ENCODE assay signal across 14 cellular contexts in the genomic region with DNA sequence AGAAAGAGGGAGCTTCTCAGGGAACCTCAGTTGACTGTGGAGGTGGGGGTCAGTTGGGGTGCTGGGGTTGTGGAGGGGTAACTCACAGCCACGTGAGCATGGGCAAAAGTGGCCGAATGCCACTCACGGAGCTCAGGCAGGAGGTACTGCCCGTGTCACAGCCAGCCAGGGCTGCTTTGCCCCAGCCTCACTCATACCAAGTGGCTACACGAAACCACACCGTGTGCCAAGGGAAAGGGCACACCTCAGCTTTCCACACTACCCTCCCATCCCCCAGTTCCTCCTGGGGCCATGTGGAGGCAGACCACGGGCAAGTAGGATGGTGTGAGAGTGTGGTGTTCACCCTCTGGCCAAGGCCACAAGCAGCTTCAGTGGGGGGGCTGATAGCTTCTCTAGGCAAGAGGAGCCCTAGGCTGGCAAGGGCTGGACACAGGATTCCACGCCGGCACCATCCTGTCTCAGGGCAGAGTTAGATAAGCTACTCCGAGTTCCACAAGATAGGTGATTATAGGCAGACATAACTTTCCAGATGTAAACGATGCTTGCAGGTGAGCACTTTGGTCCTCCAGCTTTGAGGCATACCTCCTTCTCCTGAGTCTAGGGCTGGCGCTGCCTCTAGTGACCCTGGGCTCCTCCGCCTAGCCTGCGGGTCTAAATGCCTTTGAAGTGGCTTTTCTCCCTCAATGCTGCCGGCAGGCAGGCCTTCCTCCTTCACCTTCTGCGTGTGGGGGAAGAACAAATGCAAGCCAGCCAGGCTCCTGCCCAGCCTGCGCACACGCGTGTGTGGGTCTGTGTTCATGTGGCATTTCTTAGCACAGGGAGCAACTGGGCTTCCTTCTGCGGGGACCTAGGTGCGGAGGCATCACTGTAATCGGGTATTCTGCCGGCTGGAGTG. TPM values are rescaled to one million over a fixed set of nuclear protein-coding genes. Genes with fewer than 3 reads are reported as not detected.
A peak's percentile ranks its signal among the peaks of the same experiment; 100 is the strongest.
DNase-seq lines count a peak whose midpoint lies in the region; ATAC-seq and TF ChIP-seq lines count a peak whose summit lies in the region.
"Had no signal": no experiment of that assay in that cellular context is flagged by ENCODE, and none has a peak within 500 bp of the region (broad histone marks: within the 10 kb centered on the region; RNA-seq: fewer than 3 reads in every experiment).

No MANE protein-coding gene starts in this region.

- peak overlapping the region; percentile 89; the same call in 1 of the 2 replicates for H3K27ac ChIP-seq in HUES64 (ENCODE audit: low read depth, low read length)
- H3K27ac ChIP-seq in breast epithelium: peak overlapping the region; percentile 68 to 78
- H3K27ac ChIP-seq in muscle layer of colon (ENCODE audit: low read depth, low read length): peak overlapping the region; percentile 88
- peak overlapping the region; percentile 51 for H3K27ac ChIP-seq in suprapubic skin
- H3K27ac ChIP-seq: left lung had no signal

- DNase-seq in breast epithelium (ENCODE audit: low spot score in 2 of 2) (no peak), suprapubic skin (ENCODE audit: low spot score in 2 of 2) (peak in 1 of 2 donors; percentile 51), NCI-H2196 treated with DMSO at 0.1 percent for 48 hours (lab: John Stamatoyannopoulos, UW; ENCODE audit: unreplicated experiment) (no peak)
- DNase-seq: activated CD4-positive, alpha-beta memory T cell treated with anti-CD3 and anti-CD28 coated beads for 36 hours; BE2C; NCI-H187 treated with DMSO at 0.1 percent for 48 hours; OCI-M1 had no signal

- H3K36me3 ChIP-seq in HUES64 (ENCODE audit: insufficient read depth, low read length) (peaks cover 23% of the 10 kb centered on the region), breast epithelium (no peaks in the 10 kb centered on the region), muscle layer of colon (ENCODE audit: insufficient read depth, low read length) (peaks cover 13% of the 10 kb centered on the region), suprapubic skin (peaks cover 5% of the 10 kb centered on the region)
- H3K36me3 ChIP-seq: BE2C, left lung had no signal

- intact Hi-C loops in breast epithelium (cut with DNase I; ENCODE audit: low total_unique reads): no loop called here

- TF ChIP-seq EP300 in suprapubic skin (IDR thresholded peaks at IDR 0.05): no peak

- H3K4me1 ChIP-seq in HUES64 (ENCODE audit: insufficient read depth, low read length) (peaks cover 53% of the 10 kb centered on the region), breast epithelium (peaks cover 0 to 18% of the 10 kb centered on the region in 2 donors), muscle layer of colon (ENCODE audit: insufficient read depth, low read length) (peaks cover 88% of the 10 kb centered on the region), suprapubic skin (peaks cover 52% of the 10 kb centered on the region)
- H3K4me1 ChIP-seq: left lung had no signal

- TF ChIP-seq CTCF in breast epithelium (IDR thresholded peaks at IDR 0.05) (no peak), suprapubic skin (IDR thresholded peaks at IDR 0.05) (no peak)

- H3K9me3 ChIP-seq in HUES64 (ENCODE audit: insufficient read depth, low read depth, low read length) (no peaks in the 10 kb centered on the region), breast epithelium (no peaks in the 10 kb centered on the region), muscle layer of colon (ENCODE audit: low read length) (no peaks in the 10 kb centered on the region), suprapubic skin (no peaks in the 10 kb centered on the region)
- H3K9me3 ChIP-seq: BE2C, left lung had no signal

- TF ChIP-seq POLR2A in breast epithelium (IDR thresholded peaks at IDR 0.05) (no peak), suprapubic skin (IDR thresholded peaks at IDR 0.05) (no peak)

- H3K9ac ChIP-seq in HUES64 (ENCODE audit: low read depth, low read length) (no peak overlapping the region), muscle layer of colon (ENCODE audit: low read length) (peak overlapping the region; percentile 57)

- H3K4me3 ChIP-seq in HUES64 (ENCODE audit: low read length) (no peak overlapping the region), breast epithelium (peak overlapping the region in 2 of 3 donors; percentile 6 to 47), muscle layer of colon (ENCODE audit: low read depth in 1 of 2, low read length in 2 of 2) (peak overlapping the region in 1 of 2 donors; percentile 14), suprapubic skin (no peak overlapping the region)
- H3K4me3 ChIP-seq: left lung had no signal

- H3K27me3 ChIP-seq in HUES64 (ENCODE audit: insufficient read depth, low read length) (no peaks in the 10 kb centered on the region), breast epithelium (no peaks in the 10 kb centered on the region), muscle layer of colon (ENCODE audit: control insufficient read depth in 1 of 2, insufficient read depth in 2 of 2, low read length in 2 of 2) (no peaks in the 10 kb centered on the region), suprapubic skin (no peaks in the 10 kb centered on the region)
- H3K27me3 ChIP-seq: BE2C had no signal

- 93% methylated on average over 23 of the region's 23 CpGs for WGBS in HUES64
- 59% methylated on average over 19 of the region's 23 CpGs for WGBS in suprapubic skin

- ATAC-seq in HG03045 (IDR thresholded peaks at IDR 0.05; ENCODE audit: unreplicated experiment): no peak
- ATAC-seq in HG03520 (IDR thresholded peaks at IDR 0.05; ENCODE audit: unreplicated experiment): no peak
- ATAC-seq: left lung had no signal

RNA-seq across cellular contexts. Expression of a gene that starts 25.0 kb away (rescaled TPM):
- polyA plus RNA-seq in HUES64 (2013, experiment 1 of 2): 36.5 TPM
- polyA plus RNA-seq in HUES64 (2013, experiment 2 of 2): 41.0 TPM
- total RNA-seq in breast epithelium: 10 to 100 TPM in 2 of 3 donors, 1 to 10 TPM in 1; 9.7 to 17.7 (median 14.4) TPM
- total RNA-seq in suprapubic skin: 10 to 100 TPM; 11.1 to 18.7 (median 15.6) TPM
- total RNA-seq: HT1080, M059J had no signal

Comparison
In these comparisons a context has a peak if more than half of its experiments do, and no peak if none do; other contexts are left out.
1. H3K4me3 ChIP-seq: peak in breast epithelium (2 of 3); none in HUES64 (single experiment) and suprapubic skin (single experiment).
2. Peak in every context shown above with its lines, with median percentiles within 50 percentile points of each other: H3K27ac ChIP-seq.